ENCODE assay signal across 40 cellular contexts in the genomic region with DNA sequence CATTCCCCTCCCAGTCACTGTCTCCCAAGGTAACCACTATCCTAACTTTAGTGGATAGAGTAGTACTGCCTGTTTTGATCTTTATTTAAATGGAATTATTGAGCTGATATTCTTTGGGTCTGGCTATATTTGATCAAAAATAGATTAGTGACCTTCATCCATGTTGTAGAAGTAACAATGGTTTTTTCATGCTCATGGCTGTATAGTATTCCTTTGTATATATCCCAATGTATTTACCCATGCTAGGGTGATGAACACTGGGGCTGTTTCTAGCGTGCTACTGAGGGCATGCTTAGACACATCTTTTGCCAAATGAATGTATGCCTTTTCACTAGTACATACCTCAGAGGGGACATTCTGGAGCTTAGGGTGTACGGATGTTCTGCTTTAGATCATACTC. TPM values are rescaled to one million over a fixed set of nuclear protein-coding genes. Genes with fewer than 3 reads are reported as not detected.
"Had no signal": no experiment of that assay in that cellular context is flagged by ENCODE, and none has a peak within 500 bp of the region (broad histone marks: within the 10 kb centered on the region; RNA-seq: fewer than 3 reads in every experiment).

No MANE protein-coding gene starts in this region.

- DNase-seq: Karpas-422, Kasumi-1, MG63, MM.1S, MV-4-11, NCI-H1048, NCI-H1092, NCI-H1092 treated with DMSO at 0.1 percent for 48 hours, NCI-H1105, NCI-H1105 treated with DMSO at 0.1 percent for 48 hours, NCI-H1417, NCI-H1417 treated with DMSO at 0.1 percent for 48 hours, NCI-H1436, NCI-H1436 treated with DMSO at 0.1 percent for 48 hours, NCI-H146, NCI-H1694, NCI-H1694 treated with DMSO at 0.1 percent for 48 hours, NCI-H187, NCI-H187 treated with DMSO at 0.1 percent for 48 hours, NCI-H1930, NCI-H2029, NCI-H2029 treated with DMSO at 0.1 percent for 48 hours, NCI-H2081 treated with DMSO at 0.1 percent for 48 hours, NCI-H2107, NCI-H2171, NCI-H2171 treated with DMSO at 0.1 percent for 48 hours, NCI-H2227 treated with DMSO at 0.1 percent for 48 hours, NCI-H226, NCI-H345, NCI-H446, NCI-H446 treated with DMSO at 0.1 percent for 48 hours, NCI-H510A, NCI-H510A treated with DMSO at 0.1 percent for 48 hours, NCI-H524, NCI-H524 treated with DMSO at 0.1 percent for 48 hours, NCI-H526 had no signal

- H3K36me3 ChIP-seq: MG63 had no signal

- H3K4me3 ChIP-seq: MG63 had no signal

- H3K27me3 ChIP-seq: MG63 had no signal

- H3K9me3 ChIP-seq: MG63 had no signal

RNA-seq across cellular contexts. Expression of a gene that starts 10.1 kb away (rescaled TPM):
- total RNA-seq: LHCN-M2, M059J, MCF 10A, NCI-H460 had no signal

RNA-seq across cellular contexts. Expression of a gene that starts 58.5 kb away (rescaled TPM):
- total RNA-seq: LHCN-M2, M059J, MCF 10A, NCI-H460 had no signal
